In genomic region chr3:40290396-40290795, GRCh38 we compare ENCODE assay signal across 15 cellular contexts. TPM values are rescaled to one million over a fixed set of nuclear protein-coding genes. Genes with fewer than 3 reads are reported as not detected.
DNase-seq lines count a peak whose midpoint lies in the region; ATAC-seq and TF ChIP-seq lines count a peak whose summit lies in the region.
"Had no signal": no experiment of that assay in that cellular context is flagged by ENCODE, and none has a peak within 500 bp of the region (broad histone marks: within the 10 kb centered on the region; RNA-seq: fewer than 3 reads in every experiment).

No MANE protein-coding gene starts in this region.

- no peak overlapping the region for H3K4me2 ChIP-seq in mesenchymal stem cell (ENCODE audit: low read length, poor library complexity, severe bottlenecking)
- H3K4me2 ChIP-seq: BLaER1 treated with 17β-estradiol and CSF1 and Interleukin-3, amounts not matched to agents 10 nM and 100 nM had no signal

- no peak for TF ChIP-seq POLR2A in stomach (IDR thresholded peaks at IDR 0.05)

- no peak overlapping the region for H3K9ac ChIP-seq in mesenchymal stem cell (ENCODE audit: low read length)
- H3K9ac ChIP-seq: BLaER1 treated with 17β-estradiol and CSF1 and Interleukin-3, amounts not matched to agents 10 nM and 100 nM had no signal

- no peak overlapping the region for H2BK120ac ChIP-seq in mesenchymal stem cell (ENCODE audit: low read depth, low read length)

- peak overlapping the region; percentile 38 for H4K8ac ChIP-seq in mesenchymal stem cell (ENCODE audit: low read length)

- H3K79me1 ChIP-seq in mesenchymal stem cell (replicated peaks; ENCODE audit: low read length, poor library complexity, severe bottlenecking): no peaks in the 10 kb centered on the region

- TF ChIP-seq CTCF in stomach (IDR thresholded peaks at IDR 0.05): no peak

- intact Hi-C loops in stomach (cut with DNase I; ENCODE audit: low total_unique reads): no loop called here

- no peak overlapping the region for H3K14ac ChIP-seq in mesenchymal stem cell (ENCODE audit: low read length in 2 of 2)

- peak overlapping the region; percentile 39 for H3K27ac Mint-ChIP-seq in central memory CD8-positive, alpha-beta T cell (ENCODE audit: low read depth)
- H3K27ac Mint-ChIP-seq: activated naive CD4-positive, alpha-beta T cell treated with anti-CD3 and anti-CD28 coated beads, Interleukin-2, amount 50 U/mL, for 24 hours; T-helper 1 cell treated with Interleukin-12 subunit alpha and Interleukin-12 subunit beta and Interleukin-4 antibody, amounts not matched to agents 30 μg/mL and 1 μg/mL, for 36 hours had no signal

- no peak for TF ChIP-seq EP300 in stomach (IDR thresholded peaks at IDR 0.05)

- no peak overlapping the region for H3K23ac ChIP-seq in mesenchymal stem cell (ENCODE audit: low read length in 2 of 2)

- H4K91ac ChIP-seq in mesenchymal stem cell (ENCODE audit: low read length): peak overlapping the region; percentile 16

- H3K4me3 ChIP-seq in MG63: no peak overlapping the region
- H3K4me3 ChIP-seq in mesenchymal stem cell (ENCODE audit: insufficient read depth in 1 of 2, low read depth in 1 of 2, low read length in 2 of 2): no peak overlapping the region
- no peak overlapping the region for H3K4me3 ChIP-seq in stomach
- no peak overlapping the region for H3K4me3 ChIP-seq in effector memory CD4-positive, alpha-beta T cell (ENCODE audit: insufficient read depth, low read depth, low read length, poor library complexity, severe bottlenecking)
- H3K4me3 ChIP-seq: BLaER1 treated with 17β-estradiol and CSF1 and Interleukin-3, amounts not matched to agents 10 nM and 100 nM; upper lobe of left lung had no signal

- no peak overlapping the region for H2AK5ac ChIP-seq in mesenchymal stem cell (ENCODE audit: low read length, severe bottlenecking)

- ATAC-seq in central memory CD8-positive, alpha-beta T cell (replicated peaks; ENCODE audit: extremely low read depth, poor library complexity, severe bottlenecking): peak; percentile 67
- ATAC-seq: Panc1 had no signal

- no peak overlapping the region for H2AFZ ChIP-seq in mesenchymal stem cell (ENCODE audit: low read depth, low read length)

- H3K4ac ChIP-seq in mesenchymal stem cell (ENCODE audit: low read depth in 1 of 2, low read length in 2 of 2): no peak overlapping the region

- H3K36me3 ChIP-seq in MG63 (no peaks in the 10 kb centered on the region), mesenchymal stem cell (ENCODE audit: control insufficient read depth in 1 of 2, insufficient read depth in 2 of 2, low read depth in 1 of 2, low read length in 2 of 2) (peaks cover 4 to 5% of the 10 kb centered on the region in 2 experiments), stomach (peaks cover 0 to 23% (median 5%) of the 10 kb centered on the region in 4 donors)
- H3K36me3 ChIP-seq in effector memory CD4-positive, alpha-beta T cell (ENCODE audit: control insufficient read depth, insufficient read depth, low read length): no peaks in the 10 kb centered on the region

- peak; percentile 19 for DNase-seq in Daoy (ENCODE audit: low read depth)
- peak; percentile 23 for DNase-seq in MG63
- DNase-seq in central memory CD8-positive, alpha-beta T cell (ENCODE audit: low spot score in 2 of 2): no peak
- DNase-seq in mesenchymal stem cell: no peak
- no peak for DNase-seq in stomach
- no peak for DNase-seq in NCI-H748 (lab: John Stamatoyannopoulos, UW; ENCODE audit: unreplicated experiment)
- no peak for DNase-seq in effector memory CD4-positive, alpha-beta T cell
- DNase-seq: islet precursor cell, NCI-H146, NCI-H524 had no signal

- H3K4me1 ChIP-seq in mesenchymal stem cell (ENCODE audit: control insufficient read depth, insufficient read depth, low read depth, low read length): no peaks in the 10 kb centered on the region
- no peaks in the 10 kb centered on the region for H3K4me1 ChIP-seq in stomach
- no peaks in the 10 kb centered on the region for H3K4me1 ChIP-seq in effector memory CD4-positive, alpha-beta T cell (ENCODE audit: control insufficient read depth, insufficient read depth, low read length, poor library complexity, severe bottlenecking)
- H3K4me1 ChIP-seq: BLaER1 treated with 17β-estradiol and CSF1 and Interleukin-3, amounts not matched to agents 10 nM and 100 nM; upper lobe of left lung had no signal

- H3K9me3 Mint-ChIP-seq in central memory CD8-positive, alpha-beta T cell: no peaks in the 10 kb centered on the region
- H3K9me3 Mint-ChIP-seq: activated naive CD4-positive, alpha-beta T cell treated with anti-CD3 and anti-CD28 coated beads, Interleukin-2, amount 50 U/mL, for 24 hours had no signal

- no peak overlapping the region for H2BK5ac ChIP-seq in mesenchymal stem cell (ENCODE audit: low read depth, low read length, poor library complexity, severe bottlenecking)

- no peak overlapping the region for H3K18ac ChIP-seq in mesenchymal stem cell (ENCODE audit: low read depth in 1 of 2, low read length in 2 of 2)

- no peaks in the 10 kb centered on the region for H3K36me3 Mint-ChIP-seq in central memory CD8-positive, alpha-beta T cell (ENCODE audit: insufficient read depth)

- H3K27ac ChIP-seq in mesenchymal stem cell (ENCODE audit: low read length, poor library complexity, severe bottlenecking): no peak overlapping the region
- no peak overlapping the region for H3K27ac ChIP-seq in stomach
- H3K27ac ChIP-seq in effector memory CD4-positive, alpha-beta T cell (ENCODE audit: insufficient read depth, low read length, poor library complexity, severe bottlenecking): no peak overlapping the region
- H3K27ac ChIP-seq: BLaER1 treated with 17β-estradiol and CSF1 and Interleukin-3, amounts not matched to agents 10 nM and 100 nM; upper lobe of left lung had no signal

- no peaks in the 10 kb centered on the region for H3K27me3 Mint-ChIP-seq in central memory CD8-positive, alpha-beta T cell
- H3K27me3 Mint-ChIP-seq: activated naive CD4-positive, alpha-beta T cell treated with anti-CD3 and anti-CD28 coated beads, Interleukin-2, amount 50 U/mL, for 24 hours had no signal

- no peaks in the 10 kb centered on the region for H3K9me3 ChIP-seq in MG63
- H3K9me3 ChIP-seq in mesenchymal stem cell (ENCODE audit: control insufficient read depth, low read length): peaks cover 3% of the 10 kb centered on the region
- no peaks in the 10 kb centered on the region for H3K9me3 ChIP-seq in stomach
- H3K9me3 ChIP-seq in effector memory CD4-positive, alpha-beta T cell (ENCODE audit: control insufficient read depth, low read length): no peaks in the 10 kb centered on the region
- H3K9me3 ChIP-seq: upper lobe of left lung had no signal

- WGBS in mesenchymal stem cell: 82% methylated on average over 6 of the region's 6 CpGs
- 88 to 96% (median 92%) methylated on average over 6 of the region's 6 CpGs for WGBS in stomach, 5 donors

- no peaks in the 10 kb centered on the region for H3K4me1 Mint-ChIP-seq in central memory CD8-positive, alpha-beta T cell
- H3K4me1 Mint-ChIP-seq: activated naive CD4-positive, alpha-beta T cell treated with anti-CD3 and anti-CD28 coated beads, Interleukin-2, amount 50 U/mL, for 24 hours had no signal

- no peak overlapping the region for H2BK12ac ChIP-seq in mesenchymal stem cell (ENCODE audit: low read length in 2 of 2)

- H3K27me3 ChIP-seq in MG63 (no peaks in the 10 kb centered on the region), mesenchymal stem cell (ENCODE audit: control insufficient read depth in 1 of 2, insufficient read depth in 1 of 2, low read length in 2 of 2) (no peaks in the 10 kb centered on the region), stomach (no peaks in the 10 kb centered on the region)
- no peaks in the 10 kb centered on the region for H3K27me3 ChIP-seq in effector memory CD4-positive, alpha-beta T cell (replicated peaks; ENCODE audit: control insufficient read depth, insufficient read depth, low read length, poor library complexity, severe bottlenecking)
- H3K27me3 ChIP-seq: BLaER1 treated with 17β-estradiol and CSF1 and Interleukin-3, amounts not matched to agents 10 nM and 100 nM; upper lobe of left lung had no signal

- H2BK15ac ChIP-seq in mesenchymal stem cell (ENCODE audit: low read depth, poor library complexity, severe bottlenecking): no peak overlapping the region

- peak overlapping the region; percentile 37 for H3K4me3 Mint-ChIP-seq in central memory CD8-positive, alpha-beta T cell
- H3K4me3 Mint-ChIP-seq: activated naive CD4-positive, alpha-beta T cell treated with anti-CD3 and anti-CD28 coated beads, Interleukin-2, amount 50 U/mL, for 24 hours; T-helper 1 cell treated with Interleukin-12 subunit alpha and Interleukin-12 subunit beta and Interleukin-4 antibody, amounts not matched to agents 30 μg/mL and 1 μg/mL, for 36 hours had no signal

RNA-seq across cellular contexts. Expression of gene EIF1B, which starts 19.1 kb away (rescaled TPM):
- total RNA-seq in Daoy (2014; rRNA removed; shearing (Covaris generic)): 15.1 and 18.1 TPM in 2 replicates
- total RNA-seq in MG63 (2014; rRNA removed; shearing (Covaris generic); ENCODE audit: low replicate concordance): 11.8 and 16.2 TPM in 2 replicates
- polyA plus RNA-seq in mesenchymal stem cell (2013, experiment 1 of 2): 80.8 TPM
- 72.8 TPM for polyA plus RNA-seq in mesenchymal stem cell (2013, experiment 2 of 2)
- total RNA-seq in stomach: 10 to 100 TPM in 4 of 5 donors, 1 to 10 TPM in 1; 2.6 to 44.5 (median 18.3) TPM
- polyA plus RNA-seq in stomach: 10 to 100 TPM; 52.7 to 76.8 (median 68.3) TPM

Comparison
In these comparisons a context has a peak if more than half of its experiments do, and no peak if none do; other contexts are left out.
1. DNase-seq: peak in Daoy (single experiment) and MG63 (single experiment); none in central memory CD8-positive, alpha-beta T cell (0 of 2), mesenchymal stem cell (single experiment), stomach (single experiment), NCI-H748 (single experiment) and effector memory CD4-positive, alpha-beta T cell (0 of 3).